15 cellular contexts compared by ENCODE assay signal in genomic region chr3:110344897-110345767, GRCh38.
DNase-seq lines count a peak whose midpoint lies in the region; ATAC-seq and TF ChIP-seq lines count a peak whose summit lies in the region.
"Had no signal": no experiment of that assay in that cellular context is flagged by ENCODE, and none has a peak within 500 bp of the region (broad histone marks: within the 10 kb centered on the region; RNA-seq: fewer than 3 reads in every experiment).

No MANE protein-coding gene starts in this region.

- CTCF ChIA-PET in Calu3 (lab: Charles Lee): interaction anchor here (1.0 to 1.4 kb wide), 2 partner anchors 31 to 38 kb away, joined by 3 to 4 read pairs; no protein-coding TSS in a partner anchor

- peak; percentile 64 for DNase-seq in Calu3
- peak; percentile 63 for DNase-seq in fibroblast of the aortic adventitia (ENCODE audit: low read depth)
- no peak for DNase-seq in ureter (ENCODE audit: low spot score)
- no peak for DNase-seq in NCI-H526 (lab: John Stamatoyannopoulos, UW)
- DNase-seq: esophagus squamous epithelium, H9, Karpas-422, left ventricle myocardium superior, NCI-H524 treated with DMSO at 0.1 percent for 48 hours had no signal

- H3K9me3 Mint-ChIP-seq in Calu3 (ENCODE audit: low read depth, unreplicated experiment): no peaks in the 10 kb centered on the region
- H3K9me3 Mint-ChIP-seq: H9 had no signal

- H3K4me3 Mint-ChIP-seq in Calu3 (ENCODE audit: low read depth, unreplicated experiment): peak overlapping the region; percentile 14
- H3K4me3 Mint-ChIP-seq: brain; H9; T-helper 1 cell treated with Interleukin-12 subunit alpha and Interleukin-12 subunit beta and Interleukin-4 antibody, amounts not matched to agents 30 μg/mL and 1 μg/mL, for 36 hours had no signal

- peak overlapping the region; percentile 91 for H3K27ac Mint-ChIP-seq in Calu3 (ENCODE audit: unreplicated experiment)
- H3K27ac Mint-ChIP-seq: brain; H9; T-helper 1 cell treated with Interleukin-12 subunit alpha and Interleukin-12 subunit beta and Interleukin-4 antibody, amounts not matched to agents 30 μg/mL and 1 μg/mL, for 36 hours had no signal

- TF ChIP-seq CTCF in Calu3 (IDR thresholded peaks at IDR 0.05; ENCODE audit: unreplicated experiment): no peak
- TF ChIP-seq CTCF in fibroblast of the aortic adventitia (IDR thresholded peaks at IDR 0.05; ENCODE audit: insufficient read depth, low read length): no peak

- peaks cover 49% of the 10 kb centered on the region for H3K4me1 Mint-ChIP-seq in Calu3 (ENCODE audit: low read depth, unreplicated experiment)
- H3K4me1 Mint-ChIP-seq: brain, H9 had no signal

- intact Hi-C loops in Calu3 (cut with micrococcal nuclease; ENCODE audit: unreplicated experiment): loop anchor here (2.0 to 10.0 kb wide), 7 partner anchors 70 to 810 kb away; no protein-coding TSS in a partner anchor

- H3K27me3 Mint-ChIP-seq in Calu3 (ENCODE audit: unreplicated experiment): no peaks in the 10 kb centered on the region

- H3K36me3 Mint-ChIP-seq in Calu3 (ENCODE audit: insufficient read depth, unreplicated experiment): peaks cover 14% of the 10 kb centered on the region
- H3K36me3 Mint-ChIP-seq: brain had no signal

- no peak overlapping the region for H3K4me3 ChIP-seq in fibroblast of the aortic adventitia (ENCODE audit: low read depth, low read length)
- H3K4me3 ChIP-seq: esophagus squamous epithelium had no signal

- BruUV-seq in Calu3 (replicated peaks; lab: Mats Ljungman, UMichigan): no TSS peak

- peak; percentile 38 for ATAC-seq in GM21619 (IDR thresholded peaks at IDR 0.05; ENCODE audit: unreplicated experiment)
- peak; percentile 34 for ATAC-seq in HG03442 (IDR thresholded peaks at IDR 0.05; ENCODE audit: unreplicated experiment)
- ATAC-seq in HG02884 (IDR thresholded peaks at IDR 0.05; ENCODE audit: unreplicated experiment): no peak
- no peak for ATAC-seq in HG02571 (IDR thresholded peaks at IDR 0.05; ENCODE audit: unreplicated experiment)
- ATAC-seq: left ventricle myocardium superior had no signal

Comparison
In these comparisons a context has a peak if more than half of its experiments do, and no peak if none do; other contexts are left out.
1. DNase-seq: peak in Calu3 (single experiment) and fibroblast of the aortic adventitia (single experiment); none in ureter (single experiment) and NCI-H526 (0 of 2).
2. ATAC-seq: peak in GM21619 (single experiment) and HG03442 (single experiment); none in HG02884 (single experiment) and HG02571 (single experiment).